14 cellular contexts compared by ENCODE assay signal in the genomic region with DNA sequence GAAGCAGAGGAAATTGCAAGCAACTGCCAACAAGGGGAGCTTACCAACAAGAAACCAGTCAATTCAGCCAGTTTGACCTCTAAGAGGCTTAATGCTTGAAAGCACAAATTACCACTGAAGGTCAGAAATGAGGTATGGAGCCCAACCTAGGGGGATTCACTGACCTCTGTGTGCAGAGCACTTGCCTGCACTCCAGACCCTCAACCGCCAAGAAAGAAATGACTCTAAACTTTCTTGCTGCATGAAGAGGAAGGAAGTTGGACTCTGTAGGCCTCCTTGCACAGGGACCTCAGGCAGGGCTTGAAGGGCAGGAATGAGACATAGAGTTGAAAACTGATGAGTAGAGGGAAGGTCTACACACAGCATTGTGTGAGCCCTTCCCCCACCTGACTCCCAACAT. TPM values are rescaled to one million over a fixed set of nuclear protein-coding genes. Genes with fewer than 3 reads are reported as not detected.
DNase-seq lines count a peak whose midpoint lies in the region; ATAC-seq and TF ChIP-seq lines count a peak whose summit lies in the region.
"Had no signal": no experiment of that assay in that cellular context is flagged by ENCODE, and none has a peak within 500 bp of the region (broad histone marks: within the 10 kb centered on the region; RNA-seq: fewer than 3 reads in every experiment).

No MANE protein-coding gene starts in this region.

- H3K36me3 ChIP-seq in smooth muscle cell (ENCODE audit: low read depth): no peaks in the 10 kb centered on the region

- no peaks in the 10 kb centered on the region for H3K9me3 Mint-ChIP-seq in T-helper 1 cell treated with Interleukin-12 subunit alpha and Interleukin-12 subunit beta and Interleukin-4 antibody, amounts not matched to agents 30 μg/mL and 1 μg/mL, for 36 hours

- DNase-seq in GM10266 (ENCODE audit: extremely low spot score) (peak; percentile 48), NCI-H1105 (lab: John Stamatoyannopoulos, UW) (no peak), DMS 273 (lab: John Stamatoyannopoulos, UW; ENCODE audit: unreplicated experiment) (no peak), smooth muscle cell (lab: John Stamatoyannopoulos, UW; ENCODE audit: unreplicated experiment) (no peak)
- DNase-seq: activated CD4-positive, alpha-beta T cell treated with anti-CD3 and anti-CD28 coated beads, Interleukin-2, amount 50 U/mL, for 1 hour; anterior cingulate cortex; erythroblast; PC-9 had no signal

- 94% methylated on average over 1 of the region's 1 CpG for WGBS in smooth muscle cell (ENCODE audit: low lambda C conversion rate)

- no peak for TF ChIP-seq CTCF in GM10266 (IDR thresholded peaks at IDR 0.05; ENCODE audit: control insufficient read depth, insufficient read depth, low read depth, missing control alignments)
- no peak for TF ChIP-seq CTCF in smooth muscle cell (IDR thresholded peaks at IDR 0.05; ENCODE audit: borderline replicate concordance, insufficient read depth, poor library complexity, severe bottlenecking)

- peaks cover 1% of the 10 kb centered on the region for H3K36me3 Mint-ChIP-seq in T-helper 1 cell treated with Interleukin-12 subunit alpha and Interleukin-12 subunit beta and Interleukin-4 antibody, amounts not matched to agents 30 μg/mL and 1 μg/mL, for 36 hours (ENCODE audit: low read depth)

- no peak overlapping the region for H3K9ac ChIP-seq in smooth muscle cell (ENCODE audit: low read depth)

- no peak overlapping the region for H3K4me3 ChIP-seq in smooth muscle cell
- H3K4me3 ChIP-seq: PC-9 had no signal

- ATAC-seq in GM19397 (IDR thresholded peaks at IDR 0.05; ENCODE audit: unreplicated experiment) (peak; percentile 75), HG03103 (IDR thresholded peaks at IDR 0.05; ENCODE audit: low read depth, unreplicated experiment) (peak; percentile 68), HG03439 (IDR thresholded peaks at IDR 0.05; ENCODE audit: unreplicated experiment) (no peak)

- H3K9me3 ChIP-seq in smooth muscle cell (replicated peaks; ENCODE audit: low read depth): no peaks in the 10 kb centered on the region

- no peak overlapping the region for H3K4me3 Mint-ChIP-seq in T-helper 1 cell treated with Interleukin-12 subunit alpha and Interleukin-12 subunit beta and Interleukin-4 antibody, amounts not matched to agents 30 μg/mL and 1 μg/mL, for 36 hours

- H3K27me3 ChIP-seq in smooth muscle cell (ENCODE audit: low read depth): no peaks in the 10 kb centered on the region

- H3K27ac Mint-ChIP-seq in T-helper 1 cell treated with Interleukin-12 subunit alpha and Interleukin-12 subunit beta and Interleukin-4 antibody, amounts not matched to agents 30 μg/mL and 1 μg/mL, for 36 hours: peak overlapping the region; percentile 7

- no peaks in the 10 kb centered on the region for H3K4me1 ChIP-seq in smooth muscle cell (ENCODE audit: low read depth)

- no peaks in the 10 kb centered on the region for H4K20me1 ChIP-seq in smooth muscle cell (ENCODE audit: low read depth)

- no peaks in the 10 kb centered on the region for H3F3A ChIP-seq in smooth muscle cell (ENCODE audit: low read depth)

- no peak overlapping the region for H2AFZ ChIP-seq in smooth muscle cell (ENCODE audit: low read depth)
- H2AFZ ChIP-seq: PC-9 had no signal

- no peaks in the 10 kb centered on the region for H3K79me2 ChIP-seq in smooth muscle cell (ENCODE audit: low read depth)

- no peak overlapping the region for H3K27ac ChIP-seq in smooth muscle cell (ENCODE audit: low read depth)
- H3K27ac ChIP-seq: PC-9 had no signal

- peaks cover 7% of the 10 kb centered on the region for H3K4me1 Mint-ChIP-seq in T-helper 1 cell treated with Interleukin-12 subunit alpha and Interleukin-12 subunit beta and Interleukin-4 antibody, amounts not matched to agents 30 μg/mL and 1 μg/mL, for 36 hours (ENCODE audit: low read depth)

- no peak overlapping the region for H3K4me2 ChIP-seq in smooth muscle cell
- H3K4me2 ChIP-seq: PC-9 had no signal

- H3K27me3 Mint-ChIP-seq in T-helper 1 cell treated with Interleukin-12 subunit alpha and Interleukin-12 subunit beta and Interleukin-4 antibody, amounts not matched to agents 30 μg/mL and 1 μg/mL, for 36 hours (ENCODE audit: low read depth): no peaks in the 10 kb centered on the region

RNA-seq across cellular contexts. Expression of a gene that starts 10.0 kb away (rescaled TPM):
- 1.5 and 4.8 TPM in 2 replicates for total RNA-seq in smooth muscle cell
- polyA plus RNA-seq in smooth muscle cell: 8.3 and 10.1 TPM in 2 replicates
- total RNA-seq: LHCN-M2 had no signal

RNA-seq across cellular contexts. Expression of a gene that starts 10.2 kb away (rescaled TPM):
- total RNA-seq in smooth muscle cell: 8.1 and 8.6 TPM in 2 replicates
- 13.0 and 15.5 TPM in 2 replicates for polyA plus RNA-seq in smooth muscle cell

RNA-seq across cellular contexts. Expression of a gene that starts 46.4 kb away (rescaled TPM):
- not detected in 2 replicates for total RNA-seq in smooth muscle cell
- not detected in 2 replicates for polyA plus RNA-seq in smooth muscle cell
- total RNA-seq: kidney epithelial cell, LHCN-M2, PC-9 had no signal

RNA-seq across cellular contexts. Expression of a gene that starts 55.1 kb away (rescaled TPM):
- 5.7 and 9.2 TPM in 2 replicates for total RNA-seq in smooth muscle cell
- 6.8 and 8.5 TPM in 2 replicates for polyA plus RNA-seq in smooth muscle cell
